In the genomic region with DNA sequence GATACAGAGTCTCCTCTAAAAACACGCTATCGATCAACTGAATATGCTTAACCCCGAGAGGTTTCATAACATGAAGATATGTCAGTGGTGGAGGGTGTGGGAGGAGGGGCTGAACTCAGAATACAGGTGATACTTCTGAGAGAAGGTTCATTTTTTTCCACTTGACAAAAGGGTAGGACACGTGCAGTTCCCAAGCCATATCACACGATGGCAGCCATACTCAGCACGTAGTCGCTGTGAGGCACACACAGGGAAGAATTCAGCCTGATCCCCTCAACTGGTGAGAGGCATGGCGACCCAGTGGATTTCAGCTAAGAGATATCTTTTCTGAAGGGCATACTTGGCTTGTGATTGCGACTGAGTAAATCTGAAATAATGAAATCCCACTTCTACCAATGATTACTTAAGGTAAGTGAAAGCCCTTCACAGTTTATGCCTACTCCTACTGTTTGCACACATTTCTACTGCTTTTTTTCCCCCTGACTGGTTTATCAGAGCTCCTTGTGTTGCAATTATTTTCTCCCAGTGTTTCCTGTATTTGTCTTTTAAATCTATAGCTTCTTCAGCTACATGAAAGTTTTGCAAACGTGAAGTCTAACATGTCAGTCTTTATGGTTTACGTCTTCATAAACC, we compare ENCODE assay signal across 9 cellular contexts.
DNase-seq lines count a peak whose midpoint lies in the region; ATAC-seq and TF ChIP-seq lines count a peak whose summit lies in the region.
"Had no signal": no experiment of that assay in that cellular context is flagged by ENCODE, and none has a peak within 500 bp of the region (broad histone marks: within the 10 kb centered on the region; RNA-seq: fewer than 3 reads in every experiment).

No MANE protein-coding gene starts in this region.

- no peak overlapping the region for H2BK120ac ChIP-seq in mesenchymal stem cell (ENCODE audit: low read depth, low read length)

- no peak overlapping the region for H3K23ac ChIP-seq in mesenchymal stem cell (ENCODE audit: low read length in 2 of 2)

- CTCF ChIA-PET in activated CD4-positive, alpha-beta memory T cell treated with anti-CD3 and anti-CD28 coated beads for 36 hours (lab: Charles Lee): interaction anchor here (0.8 to 2.2 kb wide), 6 partner anchors 11 to 229 kb away, joined by 3 to 22 read pairs (median 3); partner anchors contain the start of gene CORIN
- CTCF ChIA-PET in activated CD4-positive, alpha-beta memory T cell treated with anti-CD3 and anti-CD28 coated beads, Interleukin-2, amount 10 ng/mL, durations not matched to agents 7 days and 5 days (lab: Charles Lee): interaction anchor here (0.8 to 4.7 kb wide), 7 partner anchors 11 to 228 kb away, joined by 3 to 39 read pairs (median 3); partner anchors contain the start of gene CORIN

- no peak overlapping the region for H2BK15ac ChIP-seq in mesenchymal stem cell (ENCODE audit: low read depth, poor library complexity, severe bottlenecking)

- H4K8ac ChIP-seq in mesenchymal stem cell (ENCODE audit: low read length): no peak overlapping the region

- H3K79me1 ChIP-seq in mesenchymal stem cell (replicated peaks; ENCODE audit: low read length, poor library complexity, severe bottlenecking): no peaks in the 10 kb centered on the region

- peak overlapping the region in 1 of 2 experiments; percentile 12 for H3K18ac ChIP-seq in mesenchymal stem cell (ENCODE audit: low read depth in 1 of 2, low read length in 2 of 2)

- H2BK12ac ChIP-seq in mesenchymal stem cell (ENCODE audit: low read length in 2 of 2): no peak overlapping the region

- H2BK5ac ChIP-seq in mesenchymal stem cell (ENCODE audit: low read depth, low read length, poor library complexity, severe bottlenecking): no peak overlapping the region

- peaks cover 20% of the 10 kb centered on the region for H3K27me3 Mint-ChIP-seq in activated CD4-positive, alpha-beta memory T cell treated with anti-CD3 and anti-CD28 coated beads for 36 hours
- peaks cover 21% of the 10 kb centered on the region for H3K27me3 Mint-ChIP-seq in activated CD4-positive, alpha-beta memory T cell treated with anti-CD3 and anti-CD28 coated beads, Interleukin-2, amount 10 ng/mL, durations not matched to agents 7 days and 5 days

- no peak overlapping the region for H4K91ac ChIP-seq in mesenchymal stem cell (ENCODE audit: low read length)

- no peak overlapping the region for H3K4ac ChIP-seq in mesenchymal stem cell (ENCODE audit: low read depth in 1 of 2, low read length in 2 of 2)

- no peak overlapping the region for H3K4me2 ChIP-seq in mesenchymal stem cell (ENCODE audit: low read length, poor library complexity, severe bottlenecking)

- ATAC-seq in HG02981 (IDR thresholded peaks at IDR 0.05; ENCODE audit: unreplicated experiment) (peak; percentile 63), GM21529 (IDR thresholded peaks at IDR 0.05; ENCODE audit: unreplicated experiment) (no peak)

- DNase-seq in activated CD4-positive, alpha-beta memory T cell treated with anti-CD3 and anti-CD28 coated beads for 36 hours: peak; percentile 37
- DNase-seq in activated CD4-positive, alpha-beta memory T cell treated with anti-CD3 and anti-CD28 coated beads, Interleukin-2, amount 10 ng/mL, durations not matched to agents 7 days and 5 days: no peak
- peak; percentile 72 for DNase-seq in NCI-H774 (lab: John Stamatoyannopoulos, UW)
- DNase-seq in choroid plexus epithelial cell (ENCODE audit: low read depth): peak; percentile 67
- peak; percentile 59 for DNase-seq in mesenchymal stem cell
- no peak for DNase-seq in Peyer's patch

- no peak overlapping the region for H3K27ac Mint-ChIP-seq in activated CD4-positive, alpha-beta memory T cell treated with anti-CD3 and anti-CD28 coated beads for 36 hours
- no peak overlapping the region for H3K27ac Mint-ChIP-seq in activated CD4-positive, alpha-beta memory T cell treated with anti-CD3 and anti-CD28 coated beads, Interleukin-2, amount 10 ng/mL, durations not matched to agents 7 days and 5 days
- H3K27ac Mint-ChIP-seq: activated naive CD8-positive, alpha-beta T cell had no signal

- WGBS in mesenchymal stem cell: 53% methylated on average over 10 of the region's 11 CpGs

- H3K9ac ChIP-seq in mesenchymal stem cell (ENCODE audit: low read length): no peak overlapping the region

- TF ChIP-seq CTCF in choroid plexus epithelial cell (conservative IDR thresholded peaks at IDR 0.05; ENCODE audit: low read depth, low read length): peak; percentile 66
- peak in 1 of 6 experiments; percentile 22 for TF ChIP-seq CTCF in Peyer's patch (IDR thresholded peaks at IDR 0.05)

- POLR2A ChIA-PET in activated CD4-positive, alpha-beta memory T cell treated with anti-CD3 and anti-CD28 coated beads for 36 hours (lab: Charles Lee): no interaction called here
- POLR2A ChIA-PET in activated CD4-positive, alpha-beta memory T cell treated with anti-CD3 and anti-CD28 coated beads, Interleukin-2, amount 10 ng/mL, durations not matched to agents 7 days and 5 days (lab: Charles Lee): interaction anchor here (0.6 kb wide), 1 partner anchor 382 kb away, joined by 3 read pairs; no protein-coding TSS in a partner anchor

- TF ChIP-seq POLR2A in Peyer's patch (IDR thresholded peaks at IDR 0.05): no peak

- no peaks in the 10 kb centered on the region for H3K9me3 ChIP-seq in mesenchymal stem cell (ENCODE audit: control insufficient read depth, low read length)
- H3K9me3 ChIP-seq in Peyer's patch: no peaks in the 10 kb centered on the region

- no peaks in the 10 kb centered on the region for H3K9me3 Mint-ChIP-seq in activated CD4-positive, alpha-beta memory T cell treated with anti-CD3 and anti-CD28 coated beads for 36 hours
- no peaks in the 10 kb centered on the region for H3K9me3 Mint-ChIP-seq in activated CD4-positive, alpha-beta memory T cell treated with anti-CD3 and anti-CD28 coated beads, Interleukin-2, amount 10 ng/mL, durations not matched to agents 7 days and 5 days

- no peak overlapping the region for H3K4me3 Mint-ChIP-seq in activated CD4-positive, alpha-beta memory T cell treated with anti-CD3 and anti-CD28 coated beads for 36 hours
- no peak overlapping the region for H3K4me3 Mint-ChIP-seq in activated CD4-positive, alpha-beta memory T cell treated with anti-CD3 and anti-CD28 coated beads, Interleukin-2, amount 10 ng/mL, durations not matched to agents 7 days and 5 days
- H3K4me3 Mint-ChIP-seq: activated naive CD8-positive, alpha-beta T cell had no signal

- no peak overlapping the region for H3K14ac ChIP-seq in mesenchymal stem cell (ENCODE audit: low read length in 2 of 2)

- no peak overlapping the region for H3K27ac ChIP-seq in mesenchymal stem cell (ENCODE audit: low read length, poor library complexity, severe bottlenecking)
- H3K27ac ChIP-seq in Peyer's patch: no peak overlapping the region

- H3K36me3 Mint-ChIP-seq in activated CD4-positive, alpha-beta memory T cell treated with anti-CD3 and anti-CD28 coated beads for 36 hours: no peaks in the 10 kb centered on the region
- no peaks in the 10 kb centered on the region for H3K36me3 Mint-ChIP-seq in activated CD4-positive, alpha-beta memory T cell treated with anti-CD3 and anti-CD28 coated beads, Interleukin-2, amount 10 ng/mL, durations not matched to agents 7 days and 5 days (ENCODE audit: low read depth)
- H3K36me3 Mint-ChIP-seq: activated naive CD8-positive, alpha-beta T cell had no signal

- H3K4me1 ChIP-seq in mesenchymal stem cell (ENCODE audit: control insufficient read depth, insufficient read depth, low read depth, low read length) (peaks cover 2% of the 10 kb centered on the region), Peyer's patch (no peaks in the 10 kb centered on the region)

- H3K27me3 ChIP-seq in mesenchymal stem cell (ENCODE audit: control insufficient read depth in 1 of 2, insufficient read depth in 1 of 2, low read length in 2 of 2): peaks cover 17 to 22% of the 10 kb centered on the region in 2 experiments
- H3K27me3 ChIP-seq in Peyer's patch: peaks cover 0 to 2% of the 10 kb centered on the region in 2 donors

- no peaks in the 10 kb centered on the region for H3K4me1 Mint-ChIP-seq in activated CD4-positive, alpha-beta memory T cell treated with anti-CD3 and anti-CD28 coated beads for 36 hours (ENCODE audit: low read depth)
- no peaks in the 10 kb centered on the region for H3K4me1 Mint-ChIP-seq in activated CD4-positive, alpha-beta memory T cell treated with anti-CD3 and anti-CD28 coated beads, Interleukin-2, amount 10 ng/mL, durations not matched to agents 7 days and 5 days

- H2AFZ ChIP-seq in mesenchymal stem cell (ENCODE audit: low read depth, low read length): no peak overlapping the region

- intact Hi-C loops in activated CD4-positive, alpha-beta memory T cell treated with anti-CD3 and anti-CD28 coated beads for 36 hours (cut with micrococcal nuclease): loop anchor here (1.0 kb wide), 2 partner anchors 134 to 228 kb away; no protein-coding TSS in a partner anchor

- no peak overlapping the region for H2AK5ac ChIP-seq in mesenchymal stem cell (ENCODE audit: low read length, severe bottlenecking)

- H3K4me3 ChIP-seq in choroid plexus epithelial cell (ENCODE audit: low read depth, low read length) (no peak overlapping the region), mesenchymal stem cell (ENCODE audit: insufficient read depth in 1 of 2, low read depth in 1 of 2, low read length in 2 of 2) (no peak overlapping the region), Peyer's patch (no peak overlapping the region)

- H3K36me3 ChIP-seq in mesenchymal stem cell (ENCODE audit: control insufficient read depth in 1 of 2, insufficient read depth in 2 of 2, low read depth in 1 of 2, low read length in 2 of 2) (no peaks in the 10 kb centered on the region), Peyer's patch (no peaks in the 10 kb centered on the region)

Comparison
In these comparisons a context has a peak if more than half of its experiments do, and no peak if none do; other contexts are left out.
1. DNase-seq: peak in activated CD4-positive, alpha-beta memory T cell treated with anti-CD3 and anti-CD28 coated beads for 36 hours (single experiment), NCI-H774 (single experiment), choroid plexus epithelial cell (single experiment) and mesenchymal stem cell (single experiment); none in activated CD4-positive, alpha-beta memory T cell treated with anti-CD3 and anti-CD28 coated beads, Interleukin-2, amount 10 ng/mL, durations not matched to agents 7 days and 5 days (single experiment) and Peyer's patch (0 of 3).